8 cellular contexts compared by ENCODE assay signal in the genomic region with DNA sequence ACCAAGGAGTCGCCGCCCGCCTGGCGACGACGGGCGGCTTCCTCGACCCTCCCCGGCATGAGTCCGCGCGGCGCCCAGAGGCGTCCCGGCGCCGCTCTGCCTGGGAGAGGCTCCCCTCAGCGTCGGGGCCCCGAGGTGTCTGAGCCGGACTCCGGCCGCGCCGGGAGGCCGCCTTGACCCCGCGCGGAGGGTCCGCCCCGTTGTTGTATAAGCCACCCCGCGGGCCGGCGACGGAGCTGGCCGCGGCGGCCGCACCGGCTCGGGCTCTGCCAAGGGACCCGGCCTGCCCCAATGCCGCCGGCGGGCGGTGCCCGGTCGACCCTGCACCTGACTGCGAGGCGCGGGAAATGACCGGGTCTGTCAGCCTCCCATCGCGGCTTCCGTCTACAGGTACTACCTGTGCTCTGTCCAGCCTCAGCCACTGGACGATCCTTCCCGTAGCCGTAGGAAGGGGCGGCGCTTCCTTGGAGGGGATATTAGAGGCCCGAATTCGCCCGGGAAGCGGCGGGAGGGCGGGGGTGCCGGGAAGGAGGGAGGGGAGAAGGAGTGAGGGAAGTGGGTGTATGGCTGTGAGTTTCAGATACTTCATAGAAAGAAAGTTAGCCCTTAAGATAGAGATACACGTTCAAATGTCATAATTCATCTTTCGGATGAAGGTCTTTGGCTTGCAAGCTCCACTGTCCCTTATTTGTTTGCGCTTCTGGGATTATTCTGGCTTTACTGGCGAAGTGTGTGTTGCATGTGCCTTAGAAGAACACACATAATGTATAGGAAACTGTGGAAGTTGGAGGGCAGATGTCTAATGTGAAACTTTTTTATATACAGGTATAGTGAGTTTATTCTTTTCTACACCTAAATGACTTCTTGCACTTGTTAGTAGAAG. TPM values are rescaled to one million over a fixed set of nuclear protein-coding genes. Genes with fewer than 3 reads are reported as not detected.
DNase-seq lines count a peak whose midpoint lies in the region; ATAC-seq and TF ChIP-seq lines count a peak whose summit lies in the region.

No MANE protein-coding gene starts in this region.

- intact Hi-C loops in heart right ventricle (cut with DNase I): loop anchor here in 5 of 10 donors (2.0 to 10.0 kb wide), 5 partner anchors 63 to 76 kb away; partner anchors contain the start of gene ANO10 (in 3 of the 5)

- no peaks in the 10 kb centered on the region for H3K36me3 ChIP-seq in BLaER1 treated with 17β-estradiol and CSF1 and Interleukin-3, amounts not matched to agents 10 nM and 100 nM
- H3K36me3 ChIP-seq in heart right ventricle (no peaks in the 10 kb centered on the region), trophoblast cell (ENCODE audit: control insufficient read depth in 1 of 2, insufficient read depth in 2 of 2, low read length in 2 of 2) (no peaks in the 10 kb centered on the region), urinary bladder (ENCODE audit: insufficient read depth) (no peaks in the 10 kb centered on the region)

- peak overlapping the region; percentile 87 for H2BK120ac ChIP-seq in trophoblast cell (ENCODE audit: insufficient read depth, low read length, poor library complexity)

- H3K4me3 ChIP-seq in BLaER1 treated with 17β-estradiol and CSF1 and Interleukin-3, amounts not matched to agents 10 nM and 100 nM: peak overlapping the region; percentile 77 to 95 (median 92)
- H3K4me3 ChIP-seq in heart right ventricle: peak overlapping the region; percentile 52 to 99 (median 88)
- H3K4me3 ChIP-seq in trophoblast cell (ENCODE audit: low read depth, low read length): peak overlapping the region; percentile 94
- peak overlapping the region; percentile 97 for H3K4me3 ChIP-seq in urinary bladder (ENCODE audit: low read depth, low read length)

- H3K4me2 ChIP-seq in BLaER1 treated with 17β-estradiol and CSF1 and Interleukin-3, amounts not matched to agents 10 nM and 100 nM: peak overlapping the region; percentile 73 to 90 (median 85)
- peak overlapping the region; percentile 66 for H3K4me2 ChIP-seq in trophoblast cell (ENCODE audit: low read length)

- peak overlapping the region; percentile 91 for H4K91ac ChIP-seq in trophoblast cell (ENCODE audit: low read depth, low read length)

- WGBS in heart right ventricle, 2 donors: 1 to 2% methylated on average over 61 to 72 of the region's 72 CpGs
- no CpG with 5 or more reads among the region's 72 CpGs for WGBS in trophoblast cell (ENCODE audit: extremely low coverage, insufficient coverage, insufficient read length)
- WGBS in urinary bladder: under 1% methylated on average over 72 of the region's 72 CpGs

- peak overlapping the region; percentile 95 for H2AFZ ChIP-seq in trophoblast cell (ENCODE audit: insufficient read depth, low read length, poor library complexity)

- H3K79me1 ChIP-seq in trophoblast cell (ENCODE audit: low read length): peaks cover 11% of the 10 kb centered on the region

- H3K18ac ChIP-seq in trophoblast cell (ENCODE audit: low read length): peak overlapping the region; percentile 76

- peak overlapping the region; percentile 82 for H3K4me3 Mint-ChIP-seq in activated naive CD8-positive, alpha-beta T cell treated with anti-CD3 and anti-CD28 coated beads for 36 hours

- DNase-seq in RPMI8226: peak; percentile 63
- peak; percentile 50 for DNase-seq in activated naive CD8-positive, alpha-beta T cell treated with anti-CD3 and anti-CD28 coated beads for 36 hours
- peak; percentile 63 to 66 for DNase-seq in heart right ventricle
- DNase-seq in trophoblast cell: peak; percentile 67 to 79

- no peaks in the 10 kb centered on the region for H3K9me3 Mint-ChIP-seq in activated naive CD8-positive, alpha-beta T cell treated with anti-CD3 and anti-CD28 coated beads for 36 hours

- peaks cover 7% of the 10 kb centered on the region for H3K36me3 Mint-ChIP-seq in activated naive CD8-positive, alpha-beta T cell treated with anti-CD3 and anti-CD28 coated beads for 36 hours

- no peaks in the 10 kb centered on the region for H3K27me3 Mint-ChIP-seq in activated naive CD8-positive, alpha-beta T cell treated with anti-CD3 and anti-CD28 coated beads for 36 hours

- peak overlapping the region; percentile 28 for H2AK5ac ChIP-seq in trophoblast cell (ENCODE audit: low read length)

- peak overlapping the region; percentile 82 to 94 (median 89) for H3K27ac ChIP-seq in BLaER1 treated with 17β-estradiol and CSF1 and Interleukin-3, amounts not matched to agents 10 nM and 100 nM
- H3K27ac ChIP-seq in heart right ventricle: peak overlapping the region; percentile 65 to 97 (median 94)
- peak overlapping the region; percentile 90 for H3K27ac ChIP-seq in trophoblast cell (ENCODE audit: low read depth, low read length)
- H3K27ac ChIP-seq in urinary bladder (ENCODE audit: low read depth): peak overlapping the region; percentile 80

- H3K4me1 Mint-ChIP-seq in activated naive CD8-positive, alpha-beta T cell treated with anti-CD3 and anti-CD28 coated beads for 36 hours: peaks cover 34% of the 10 kb centered on the region

- H3K9me3 ChIP-seq in BLaER1 treated with 17β-estradiol and CSF1 and Interleukin-3, amounts not matched to agents 10 nM and 100 nM (replicated peaks in 1 of 11): no peaks in the 10 kb centered on the region
- H3K9me3 ChIP-seq in heart right ventricle (no peaks in the 10 kb centered on the region), trophoblast cell (ENCODE audit: insufficient read depth, low read depth, low read length) (peaks cover under 1% of the 10 kb centered on the region)

- H4K20me1 ChIP-seq in BLaER1 treated with 17β-estradiol and CSF1 and Interleukin-3, amounts not matched to agents 10 nM and 100 nM: peaks cover 0 to 13% (median 0%) of the 10 kb centered on the region in 11 experiments; a peak in 3 of 22 replicates

- TF ChIP-seq CTCF in heart right ventricle (IDR thresholded peaks at IDR 0.05): peak in 1 of 9 donors; percentile 11

- H3K27ac Mint-ChIP-seq in activated naive CD8-positive, alpha-beta T cell treated with anti-CD3 and anti-CD28 coated beads for 36 hours: peak overlapping the region; percentile 77

- peak overlapping the region; percentile 95 for H3K14ac ChIP-seq in trophoblast cell (ENCODE audit: low read length)

- peak overlapping the region; percentile 95 for H4K12ac ChIP-seq in trophoblast cell (ENCODE audit: low read depth, low read length)

- H3K4ac ChIP-seq in trophoblast cell (ENCODE audit: low read depth, low read length): peak overlapping the region; percentile 67

- H3K9ac ChIP-seq in BLaER1 treated with 17β-estradiol and CSF1 and Interleukin-3, amounts not matched to agents 10 nM and 100 nM: peak overlapping the region; percentile 84 to 98 (median 93)
- peak overlapping the region; percentile 88 for H3K9ac ChIP-seq in trophoblast cell (ENCODE audit: low read length)

- peak overlapping the region; percentile 91 for H2BK5ac ChIP-seq in trophoblast cell (ENCODE audit: low read depth, low read length, poor library complexity)

- H3K4me1 ChIP-seq in BLaER1 treated with 17β-estradiol and CSF1 and Interleukin-3, amounts not matched to agents 10 nM and 100 nM: peaks cover 12 to 31% (median 17%) of the 10 kb centered on the region in 10 experiments
- peaks cover 2 to 51% (median 20%) of the 10 kb centered on the region in 9 donors for H3K4me1 ChIP-seq in heart right ventricle
- peaks cover 0 to under 1% of the 10 kb centered on the region in 2 experiments for H3K4me1 ChIP-seq in trophoblast cell (ENCODE audit: control insufficient read depth in 1 of 2, insufficient read depth in 2 of 2, low read length in 2 of 2)
- H3K4me1 ChIP-seq in urinary bladder (ENCODE audit: insufficient read depth): peaks cover 3% of the 10 kb centered on the region

- H4K8ac ChIP-seq in trophoblast cell (ENCODE audit: low read depth, low read length): peak overlapping the region; percentile 93

- ATAC-seq in GM19328 (IDR thresholded peaks at IDR 0.05; ENCODE audit: unreplicated experiment) (peak; percentile 29), HG03460 (IDR thresholded peaks at IDR 0.05; ENCODE audit: unreplicated experiment) (peak; percentile 38), heart right ventricle (peak; percentile 42 to 79 (median 54))

- no peak overlapping the region for H3K23ac ChIP-seq in trophoblast cell (ENCODE audit: low read length)

- H3K79me2 ChIP-seq in trophoblast cell (ENCODE audit: control insufficient read depth, insufficient read depth, low read length, poor library complexity): peaks cover 8% of the 10 kb centered on the region

- peak overlapping the region; percentile 56 for H2BK12ac ChIP-seq in trophoblast cell (ENCODE audit: low read length)

- no peaks in the 10 kb centered on the region for H3K27me3 ChIP-seq in BLaER1 treated with 17β-estradiol and CSF1 and Interleukin-3, amounts not matched to agents 10 nM and 100 nM
- H3K27me3 ChIP-seq in heart right ventricle: no peaks in the 10 kb centered on the region
- no peaks in the 10 kb centered on the region for H3K27me3 ChIP-seq in trophoblast cell (ENCODE audit: insufficient read depth, low read length)

RNA-seq across cellular contexts. Expression of gene ABHD5, which starts 0.6 kb away (rescaled TPM):
- total RNA-seq in activated naive CD8-positive, alpha-beta T cell treated with anti-CD3 and anti-CD28 coated beads for 36 hours: 10 to 100 TPM; 11.4 to 12.1 TPM
- total RNA-seq in heart right ventricle (10 to 100 TPM; 23.0 to 30.9 (median 28.0) TPM), urinary bladder (21.4 TPM)
- polyA plus RNA-seq in heart right ventricle (10 to 100 TPM in 1 of 2 donors, 1 to 10 TPM in 1; 6.5 to 40.1 TPM), urinary bladder (25.0 TPM)
- 51.1 and 58.1 TPM in 2 replicates for polyA plus RNA-seq in trophoblast cell (2013)

Comparison
In these comparisons a context has a peak if more than half of its experiments do, and no peak if none do; other contexts are left out.
1. Peak in every context shown above with its lines: DNase-seq, ATAC-seq, H3K4me3 ChIP-seq and H3K27ac ChIP-seq.